Comparison of ENCODE assay signal across 11 cellular contexts in the genomic region with DNA sequence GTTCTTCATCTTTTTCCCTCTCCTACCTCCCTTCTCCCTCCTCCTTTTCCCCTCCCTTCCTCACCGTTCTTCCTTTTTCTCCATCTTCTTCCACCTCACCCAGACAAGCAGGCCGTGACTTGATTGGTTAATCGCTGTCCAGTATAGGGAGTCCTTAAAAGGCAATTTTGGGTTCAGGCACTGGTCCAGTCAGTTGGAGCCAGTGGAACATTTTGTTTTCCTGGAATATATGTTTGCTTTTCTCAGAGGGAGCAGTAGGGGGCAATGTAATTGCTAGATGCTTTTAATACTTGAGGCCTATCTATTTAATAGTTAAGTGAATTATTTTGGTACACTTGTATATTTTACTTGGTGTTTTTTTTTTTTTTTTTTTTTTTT. TPM values are rescaled to one million over a fixed set of nuclear protein-coding genes. Genes with fewer than 3 reads are reported as not detected.
DNase-seq lines count a peak whose midpoint lies in the region; ATAC-seq and TF ChIP-seq lines count a peak whose summit lies in the region.
"Had no signal": no experiment of that assay in that cellular context is flagged by ENCODE, and none has a peak within 500 bp of the region (broad histone marks: within the 10 kb centered on the region; RNA-seq: fewer than 3 reads in every experiment).

No MANE protein-coding gene starts in this region.

- H3K9me2 ChIP-seq in hepatocyte (replicated peaks; ENCODE audit: insufficient read depth): no peaks in the 10 kb centered on the region

- no peak overlapping the region for H2AFZ ChIP-seq in hepatocyte

- 98% methylated on average over 3 of the region's 3 CpGs for WGBS in hepatocyte (ENCODE audit: low lambda C conversion rate, missing lambda C conversion rate)

- no peaks in the 10 kb centered on the region for H3K27me3 ChIP-seq in hepatocyte

- H3K4me1 ChIP-seq in hepatocyte (ENCODE audit: insufficient read depth): peaks cover 4% of the 10 kb centered on the region

- no peaks in the 10 kb centered on the region for H3K9me3 ChIP-seq in hepatocyte (ENCODE audit: low read depth)

- TF ChIP-seq CTCF in hepatocyte (IDR thresholded peaks at IDR 0.05; ENCODE audit: poor library complexity): no peak

- no peaks in the 10 kb centered on the region for H4K20me1 ChIP-seq in hepatocyte (ENCODE audit: insufficient read depth, poor library complexity, severe bottlenecking)

- ATAC-seq in GM18520 (IDR thresholded peaks at IDR 0.05; ENCODE audit: unreplicated experiment) (no peak), GM21367 (IDR thresholded peaks at IDR 0.05; ENCODE audit: unreplicated experiment) (no peak)

- H3K4me3 ChIP-seq in hepatocyte: no peak overlapping the region

- peak; percentile 95 for DNase-seq in DMS 273 treated with DMSO at 0.1 percent for 48 hours (lab: John Stamatoyannopoulos, UW)
- peak; percentile 41 for DNase-seq in LHCN-M2 (ENCODE audit: low read depth)
- peak; percentile 22 for DNase-seq in astrocyte of the hippocampus (ENCODE audit: low read depth, low spot score)
- no peak for DNase-seq in hepatocyte (ENCODE audit: low spot score)
- DNase-seq in T1000 (lab: John Stamatoyannopoulos, UW): no peak
- no peak for DNase-seq in NCI-H82 treated with DMSO at 0.1 percent for 48 hours (lab: John Stamatoyannopoulos, UW; ENCODE audit: unreplicated experiment)
- DNase-seq: effector CD8-positive, alpha-beta T cell; NCI-H1436; T-helper 2 cell had no signal

- no peak overlapping the region for H3K4me2 ChIP-seq in hepatocyte

- peaks cover 6% of the 10 kb centered on the region for H3K79me2 ChIP-seq in hepatocyte

- H3K36me3 ChIP-seq in hepatocyte (replicated peaks; ENCODE audit: insufficient read depth, low read depth): no peaks in the 10 kb centered on the region

- H3K27ac ChIP-seq in hepatocyte: peak overlapping the region; percentile 58

RNA-seq across cellular contexts. Expression of gene ELAC1, which starts 15.0 kb away (rescaled TPM):
- total RNA-seq in LHCN-M2 (2014; rRNA removed) (4.9 and 6.7 TPM in 2 replicates), hepatocyte (5.7 and 9.4 TPM in 2 replicates)
- polyA plus RNA-seq in LHCN-M2 (2012): 7.7 TPM
- 9.1 and 14.7 TPM in 2 replicates for polyA plus RNA-seq in hepatocyte

RNA-seq across cellular contexts. Expression of gene SMAD4, which starts 47.2 kb away (rescaled TPM):
- total RNA-seq in LHCN-M2 (2014; rRNA removed) (87.8 and 97.5 TPM in 2 replicates), hepatocyte (109 and 116 TPM in 2 replicates)
- polyA plus RNA-seq in LHCN-M2 (2012): 33.3 TPM
- 62.5 and 64.4 TPM in 2 replicates for polyA plus RNA-seq in hepatocyte

Comparison
In these comparisons a context has a peak if more than half of its experiments do, and no peak if none do; other contexts are left out.
1. DNase-seq: peak in DMS 273 treated with DMSO at 0.1 percent for 48 hours (single experiment), LHCN-M2 (single experiment) and astrocyte of the hippocampus (single experiment); none in hepatocyte (single experiment), T1000 (single experiment) and NCI-H82 treated with DMSO at 0.1 percent for 48 hours (single experiment).